In the genomic region with DNA sequence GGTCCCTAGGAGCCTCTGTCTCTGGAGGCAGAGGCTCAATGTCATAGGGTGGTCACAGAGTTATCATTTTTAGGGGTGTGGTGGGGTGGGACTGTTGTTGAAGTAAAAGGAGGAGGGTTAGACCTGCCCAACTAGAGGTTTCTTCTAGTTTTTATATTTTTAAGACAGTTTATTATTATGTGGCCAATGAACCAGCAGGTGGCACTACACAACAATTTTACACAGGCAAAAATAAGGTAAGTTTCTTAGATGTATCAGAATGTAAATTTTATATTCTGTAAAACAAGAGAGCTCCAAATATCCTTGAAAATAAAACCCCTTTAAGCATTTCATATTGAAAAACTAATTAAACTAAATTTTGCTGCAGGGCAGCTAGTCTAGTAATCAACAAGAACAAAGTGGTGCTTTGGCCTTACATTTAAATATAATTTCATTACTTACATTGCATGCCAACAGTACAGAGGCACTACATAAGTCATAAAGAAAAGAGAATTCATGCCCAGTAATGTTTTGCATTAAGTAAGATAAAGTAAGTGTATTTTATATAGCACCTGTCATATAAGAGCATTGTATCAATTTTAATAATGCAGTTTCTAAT, we compare ENCODE assay signal across 8 cellular contexts. TPM values are rescaled to one million over a fixed set of nuclear protein-coding genes. Genes with fewer than 3 reads are reported as not detected.
DNase-seq lines count a peak whose midpoint lies in the region; ATAC-seq and TF ChIP-seq lines count a peak whose summit lies in the region.

No MANE protein-coding gene starts in this region.

- H3K27me3 Mint-ChIP-seq in Caco-2 (ENCODE audit: insufficient read depth, unreplicated experiment) (peaks cover 12% of the 10 kb centered on the region), type B pancreatic cell (no peaks in the 10 kb centered on the region)

- H3K36me3 ChIP-seq in Caco-2 (ENCODE audit: control insufficient read depth, insufficient read depth, low read length): no peaks in the 10 kb centered on the region
- no peaks in the 10 kb centered on the region for H3K36me3 ChIP-seq in body of pancreas (replicated peaks in 1 of 2; ENCODE audit: insufficient read depth in 1 of 2, low read depth in 2 of 2)

- no peak overlapping the region for H3K4me3 ChIP-seq in Caco-2 (ENCODE audit: low read depth, low read length)
- H3K4me3 ChIP-seq in body of pancreas: no peak overlapping the region

- POLR2A ChIA-PET in Caco-2 (lab: Charles Lee): no interaction called here

- no peaks in the 10 kb centered on the region for H3K36me3 Mint-ChIP-seq in Caco-2 (ENCODE audit: insufficient read depth, unreplicated experiment)
- peaks cover 23% of the 10 kb centered on the region for H3K36me3 Mint-ChIP-seq in type B pancreatic cell

- no peak overlapping the region for H3K4me3 Mint-ChIP-seq in Caco-2 (ENCODE audit: unreplicated experiment)
- H3K4me3 Mint-ChIP-seq in type B pancreatic cell: no peak overlapping the region

- no TSS peak for BruUV-seq in Caco-2 (replicated peaks; lab: Mats Ljungman, UMichigan)

- H3K4me1 ChIP-seq in Caco-2 (no peaks in the 10 kb centered on the region), body of pancreas (no peaks in the 10 kb centered on the region)

- ATAC-seq in GM18909 (IDR thresholded peaks at IDR 0.05; ENCODE audit: poor library complexity, unreplicated experiment) (peak; percentile 60), body of pancreas (no peak), left lobe of liver (peak; percentile 62), HG03135 (IDR thresholded peaks at IDR 0.05; ENCODE audit: unreplicated experiment) (no peak)

- no peak for TF ChIP-seq POLR2A in body of pancreas (IDR thresholded peaks at IDR 0.05)

- H3K9me3 ChIP-seq in Caco-2 (no peaks in the 10 kb centered on the region), body of pancreas (no peaks in the 10 kb centered on the region)

- TF ChIP-seq CTCF in Caco-2 (IDR thresholded peaks at IDR 0.05; ENCODE audit: insufficient read depth in 1 of 2, low read depth in 1 of 2, low read length in 1 of 2, severe bottlenecking in 1 of 2, unreplicated experiment in 1 of 2) (peak; percentile 64 to 70), body of pancreas (IDR thresholded peaks at IDR 0.05) (peak; percentile 24 to 68 (median 54)), type B pancreatic cell (conservative IDR thresholded peaks at IDR 0.05) (peak; percentile 88)

- no peaks in the 10 kb centered on the region for H3K27me3 ChIP-seq in Caco-2 (replicated peaks; ENCODE audit: control insufficient read depth, insufficient read depth, low read length)
- H3K27me3 ChIP-seq in body of pancreas: no peaks in the 10 kb centered on the region

- H3K27ac ChIP-seq in body of pancreas: no peak overlapping the region

- H3K4me1 Mint-ChIP-seq in Caco-2 (ENCODE audit: low read depth, unreplicated experiment): no peaks in the 10 kb centered on the region
- no peaks in the 10 kb centered on the region for H3K4me1 Mint-ChIP-seq in type B pancreatic cell (ENCODE audit: unreplicated experiment)

- intact Hi-C loops in Caco-2 (cut with micrococcal nuclease; ENCODE audit: unreplicated experiment): loop anchor here (1.0 to 5.0 kb wide), 5 partner anchors 615 to 1325 kb away; no protein-coding TSS in a partner anchor
- intact Hi-C loops in body of pancreas (cut with DNase I): loop anchor here (10.0 kb wide), 1 partner anchor 1285 kb away; no protein-coding TSS in a partner anchor

- CTCF ChIA-PET in Caco-2 (lab: Charles Lee): interaction anchor here (1.2 kb wide), 1 partner anchor 8 kb away, joined by 3 read pairs; no protein-coding TSS in a partner anchor

- peak in 1 of 2 experiments; percentile 43 for DNase-seq in Caco-2
- peak; percentile 13 for DNase-seq in NCI-H226
- peak in 3 of 4 donors; percentile 22 to 31 (median 27) for DNase-seq in body of pancreas
- DNase-seq in left lobe of liver (ENCODE audit: low spot score): no peak
- DNase-seq in type B pancreatic cell (ENCODE audit: extremely low spot score, unreplicated experiment): no peak
- DNase-seq in 8988T: no peak

- H3K9me3 Mint-ChIP-seq in Caco-2 (ENCODE audit: unreplicated experiment) (no peaks in the 10 kb centered on the region), type B pancreatic cell (no peaks in the 10 kb centered on the region)

- H3K27ac Mint-ChIP-seq in Caco-2 (ENCODE audit: unreplicated experiment): no peak overlapping the region
- no peak overlapping the region for H3K27ac Mint-ChIP-seq in type B pancreatic cell

RNA-seq across cellular contexts. Expression of a gene that starts 22.2 kb away (rescaled TPM):
- total RNA-seq in Caco-2 (2022) (not detected in 2 replicates), body of pancreas (under 1 TPM in 1 of 2 donors, not detected in 1; 0.52 TPM), left lobe of liver (not detected), type B pancreatic cell (ENCODE audit: low replicate concordance) (1.0 and 3.2 TPM in 2 replicates)

Comparison
In these comparisons a context has a peak if more than half of its experiments do, and no peak if none do; other contexts are left out.
1. DNase-seq: peak in NCI-H226 (single experiment) and body of pancreas (3 of 4); none in left lobe of liver (single experiment), type B pancreatic cell (single experiment) and 8988T (single experiment).
2. ATAC-seq: peak in GM18909 (single experiment) and left lobe of liver (single experiment); none in body of pancreas (single experiment) and HG03135 (single experiment).
3. Peak in every context shown above with its lines, with median percentiles within 50 percentile points of each other: CTCF ChIP-seq.